In the genomic region with DNA sequence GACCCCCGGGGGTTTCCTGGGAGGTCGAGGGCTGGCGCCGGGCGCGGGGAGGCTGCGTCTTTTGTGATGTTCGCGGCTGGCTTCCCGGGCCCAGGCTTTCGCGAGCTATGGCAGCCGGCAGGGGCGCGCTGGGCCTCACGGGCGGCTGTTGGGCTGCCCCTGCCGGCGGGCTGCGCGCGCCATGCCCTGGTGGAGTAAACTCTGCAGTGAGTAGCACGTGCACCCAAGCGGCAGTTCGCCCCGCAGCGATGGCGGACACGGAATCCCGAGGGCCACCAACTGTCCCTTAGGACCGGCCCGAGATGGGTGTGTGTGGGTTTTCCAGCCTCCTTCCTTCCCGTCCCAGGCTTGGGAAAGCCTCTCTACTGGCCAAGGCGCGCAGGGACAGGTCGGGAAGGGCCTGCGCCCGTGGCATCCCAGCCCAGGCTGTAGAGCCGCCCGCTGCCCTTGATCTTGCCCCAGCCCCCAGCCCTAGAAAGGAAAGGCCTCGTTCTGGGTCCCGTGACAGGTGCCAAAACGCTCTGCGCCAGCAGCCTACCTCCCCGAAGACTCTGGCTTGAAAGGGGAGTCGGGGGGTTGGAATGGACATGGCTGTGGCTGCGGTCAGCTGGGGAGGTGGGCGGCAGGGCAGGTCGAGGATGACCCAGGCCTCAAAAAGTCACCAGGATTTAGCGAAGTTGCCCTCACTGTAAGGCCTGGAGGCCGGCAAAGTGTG, we compare ENCODE assay signal across 37 cellular contexts.
"Had no signal": no experiment of that assay in that cellular context is flagged by ENCODE, and none has a peak within 500 bp of the region (broad histone marks: within the 10 kb centered on the region; RNA-seq: fewer than 3 reads in every experiment).

No MANE protein-coding gene starts in this region.

- H3K4me2 ChIP-seq: smooth muscle cell had no signal

- ATAC-seq: activated CD4-positive, alpha-beta T cell treated with anti-CD3 and anti-CD28 coated beads for 36 hours; gastroesophageal sphincter; left lobe of liver; lower lobe of right lung; mucosa of descending colon; natural killer cell treated with Interleukin-12 subunit alpha and Interleukin-12 subunit beta and Interleukin-15 and Interleukin-18, amount 100 ng/mL, for 72 hours; stimulated activated memory B cell treated with anti-CD40 and anti-IgM and Interleukin-4, amounts not matched to agents 10 μg/mL and 1 μg/mL and 100 μg/mL, for 72 hours; stimulated activated naive CD8-positive, alpha-beta T cell treated with anti-CD3 and anti-CD28 coated beads, Interleukin-15, amount 100 ng/mL, for 72 hours; T-cell had no signal

- H3K9me3 ChIP-seq: adrenal gland, ascending aorta, gastroesophageal sphincter, lower lobe of right lung, mucosa of descending colon, neutrophil, ovary, thyroid gland had no signal

- H3K27me3 ChIP-seq: adrenal gland, ascending aorta, cardiac muscle cell, dorsolateral prefrontal cortex, gastroesophageal sphincter, neutrophil, ovary, thyroid gland had no signal

- DNase-seq: activated CD4-positive, alpha-beta T cell treated with anti-CD3 and anti-CD28 coated beads for 36 hours; activated CD4-positive, alpha-beta T cell treated with anti-CD3 and anti-CD28 coated beads, Interleukin-2, amount 50 U/mL, for 48 hours; activated CD4-positive, CD25-positive, alpha-beta regulatory T cell; activated CD8-positive, alpha-beta memory T cell treated with anti-CD3 and anti-CD28 coated beads, Interleukin-2, amount 50 U/mL, for 4 hours; activated effector memory CD4-positive, alpha-beta T cell treated with anti-CD3 and anti-CD28 coated beads, Interleukin-2, amount 50 U/mL, for 16 hours; activated naive CD4-positive, alpha-beta T cell treated with anti-CD3 and anti-CD28 coated beads for 36 hours; activated naive CD8-positive, alpha-beta T cell treated with anti-CD3 and anti-CD28 coated beads for 36 hours; activated T-cell treated with anti-CD3 and anti-CD28 coated beads, Interleukin-2, amount 50 U/mL, for 1 hour; adrenal gland; dorsolateral prefrontal cortex; effector memory CD4-positive, alpha-beta T cell; erythroblast; hippocampal formation; kidney glomerular epithelial cell; lower lobe of right lung; mesenchymal stem cell; mucosa of descending colon; ovary; stimulated activated CD4-positive, alpha-beta T cell treated with anti-CD3 and anti-CD28 coated beads, Interleukin-1b, Interleukin-23, amount 100 ng/mL, for 48 hours; stimulated activated CD4-positive, alpha-beta T cell treated with anti-CD3 and anti-CD28 coated beads, Interleukin-4, amount 100 ng/mL, for 4 hours; stimulated activated CD8-positive, alpha-beta memory T cell treated with anti-CD3 and anti-CD28 coated beads, Interleukin-4, amount 100 ng/mL, for 48 hours; stimulated activated naive CD8-positive, alpha-beta T cell treated with anti-CD3 and anti-CD28 coated beads, Interleukin-15, amount 100 ng/mL, for 72 hours; substantia nigra; T-cell; thyroid gland had no signal

- H3K4me3 Mint-ChIP-seq: activated CD4-positive, alpha-beta T cell treated with anti-CD3 and anti-CD28 coated beads for 36 hours; activated naive CD4-positive, alpha-beta T cell treated with anti-CD3 and anti-CD28 coated beads for 36 hours; activated naive CD8-positive, alpha-beta T cell treated with anti-CD3 and anti-CD28 coated beads for 36 hours; activated T-helper 1 cell treated with anti-CD3 and anti-CD28 coated beads, Interleukin-12 subunit alpha, Interleukin-12 subunit beta, Interleukin-2, Interleukin-4 antibody, amounts not matched to agents 30 ng/mL and 10 ng/mL and 1 ng/mL, durations not matched to agents 14 hours and 24 hours and 36 hours; brain; natural killer cell treated with Interleukin-12 subunit alpha and Interleukin-12 subunit beta and Interleukin-15 and Interleukin-18, amount 100 ng/mL, for 72 hours; stimulated activated memory B cell treated with anti-CD40 and anti-IgM and Interleukin-4, amounts not matched to agents 10 μg/mL and 1 μg/mL and 100 μg/mL, for 72 hours; stimulated activated naive CD8-positive, alpha-beta T cell treated with anti-CD3 and anti-CD28 coated beads, Interleukin-15, amount 100 ng/mL, for 72 hours; T-cell had no signal

- H3K9me3 Mint-ChIP-seq: activated naive CD4-positive, alpha-beta T cell treated with anti-CD3 and anti-CD28 coated beads for 36 hours; activated naive CD8-positive, alpha-beta T cell treated with anti-CD3 and anti-CD28 coated beads for 36 hours; activated T-helper 1 cell treated with anti-CD3 and anti-CD28 coated beads, Interleukin-12 subunit alpha, Interleukin-12 subunit beta, Interleukin-2, Interleukin-4 antibody, amounts not matched to agents 30 ng/mL and 10 ng/mL and 1 ng/mL, durations not matched to agents 14 hours and 24 hours and 36 hours; natural killer cell treated with Interleukin-12 subunit alpha and Interleukin-12 subunit beta and Interleukin-15 and Interleukin-18, amount 100 ng/mL, for 72 hours; stimulated activated memory B cell treated with anti-CD40 and anti-IgM and Interleukin-4, amounts not matched to agents 10 μg/mL and 1 μg/mL and 100 μg/mL, for 72 hours; stimulated activated naive CD8-positive, alpha-beta T cell treated with anti-CD3 and anti-CD28 coated beads, Interleukin-15, amount 100 ng/mL, for 72 hours; T-cell had no signal

- H3K27me3 Mint-ChIP-seq: activated CD4-positive, alpha-beta T cell treated with anti-CD3 and anti-CD28 coated beads for 36 hours; activated naive CD8-positive, alpha-beta T cell treated with anti-CD3 and anti-CD28 coated beads for 36 hours; brain; natural killer cell treated with Interleukin-12 subunit alpha and Interleukin-12 subunit beta and Interleukin-15 and Interleukin-18, amount 100 ng/mL, for 72 hours; progenitor cell of endocrine pancreas; stimulated activated naive CD8-positive, alpha-beta T cell treated with anti-CD3 and anti-CD28 coated beads, Interleukin-15, amount 100 ng/mL, for 72 hours had no signal

- H3K36me3 Mint-ChIP-seq: activated naive CD8-positive, alpha-beta T cell treated with anti-CD3 and anti-CD28 coated beads for 36 hours; natural killer cell treated with Interleukin-12 subunit alpha and Interleukin-12 subunit beta and Interleukin-15 and Interleukin-18, amount 100 ng/mL, for 72 hours; stimulated activated memory B cell treated with anti-CD40 and anti-IgM and Interleukin-4, amounts not matched to agents 10 μg/mL and 1 μg/mL and 100 μg/mL, for 72 hours; T-cell had no signal

- H3K4me3 ChIP-seq: adrenal gland, ascending aorta, cardiac muscle cell, coronary artery, gastroesophageal sphincter, lower lobe of right lung, mucosa of descending colon, ovary, smooth muscle cell, thyroid gland had no signal

- H3K36me3 ChIP-seq: adrenal gland, cardiac muscle cell, lower lobe of right lung, neutrophil, ovary, thyroid gland had no signal

- H3K4me1 Mint-ChIP-seq: activated CD4-positive, alpha-beta T cell treated with anti-CD3 and anti-CD28 coated beads for 36 hours; activated naive CD8-positive, alpha-beta T cell treated with anti-CD3 and anti-CD28 coated beads for 36 hours; stimulated activated memory B cell treated with anti-CD40 and anti-IgM and Interleukin-4, amounts not matched to agents 10 μg/mL and 1 μg/mL and 100 μg/mL, for 72 hours; stimulated activated naive CD8-positive, alpha-beta T cell treated with anti-CD3 and anti-CD28 coated beads, Interleukin-15, amount 100 ng/mL, for 72 hours; T-cell had no signal

- H3K4me1 ChIP-seq: adrenal gland, ascending aorta, lower lobe of right lung had no signal

- H3K27ac ChIP-seq: adrenal gland, ascending aorta, cardiac muscle cell, coronary artery, gastroesophageal sphincter, lower lobe of right lung, neutrophil, ovary, thyroid gland had no signal

- H3K27ac Mint-ChIP-seq: activated CD4-positive, alpha-beta T cell treated with anti-CD3 and anti-CD28 coated beads for 36 hours; activated naive CD4-positive, alpha-beta T cell treated with anti-CD3 and anti-CD28 coated beads for 36 hours; activated naive CD8-positive, alpha-beta T cell treated with anti-CD3 and anti-CD28 coated beads for 36 hours; activated T-helper 1 cell treated with anti-CD3 and anti-CD28 coated beads, Interleukin-12 subunit alpha, Interleukin-12 subunit beta, Interleukin-2, Interleukin-4 antibody, amounts not matched to agents 30 ng/mL and 10 ng/mL and 1 ng/mL, durations not matched to agents 14 hours and 24 hours and 36 hours; brain; natural killer cell treated with Interleukin-12 subunit alpha and Interleukin-12 subunit beta and Interleukin-15 and Interleukin-18, amount 100 ng/mL, for 72 hours; progenitor cell of endocrine pancreas; stimulated activated memory B cell treated with anti-CD40 and anti-IgM and Interleukin-4, amounts not matched to agents 10 μg/mL and 1 μg/mL and 100 μg/mL, for 72 hours; stimulated activated naive CD8-positive, alpha-beta T cell treated with anti-CD3 and anti-CD28 coated beads, Interleukin-15, amount 100 ng/mL, for 72 hours; T-cell had no signal
